1 cellular context compared by ENCODE assay signal in genomic region chr2:215920244-215921100, GRCh38.
A peak's percentile ranks its signal among the peaks of the same experiment; 100 is the strongest.
TF ChIP-seq lines count a peak whose summit lies in the region.

No MANE protein-coding gene starts in this region.

TF ChIP-seq in HepG2, 621 proteins besides CTCF, POLR2A, EP300 and RAD21 (continued from another document and continues in another):
- no peak for TF ChIP-seq ZSCAN22 (CRISPR knock-in tag; IDR thresholded peaks at IDR 0.05)
- TF ChIP-seq DRAP1 (CRISPR knock-in tag; IDR thresholded peaks at IDR 0.05) = peak; percentile 52; the same call in 1 of the 2 replicates
- TF ChIP-seq TAF1 (CRISPR knock-in tag; IDR thresholded peaks at IDR 0.05) = no peak
- no peak for TF ChIP-seq HOXA7 (CRISPR knock-in tag; IDR thresholded peaks at IDR 0.05)
- no peak for TF ChIP-seq NAIF1 (CRISPR knock-in tag; IDR thresholded peaks at IDR 0.05; ENCODE audit: borderline replicate concordance)
- no peak for TF ChIP-seq NFE2L2 (IDR thresholded peaks at IDR 0.05; ENCODE audit: low read length)
- TF ChIP-seq NR0B2 (CRISPR knock-in tag; IDR thresholded peaks at IDR 0.05) = no peak
- TF ChIP-seq ZNF724P (CRISPR knock-in tag; IDR thresholded peaks at IDR 0.05; ENCODE audit: borderline replicate concordance) = no peak
- TF ChIP-seq MAZ (IDR thresholded peaks at IDR 0.05; ENCODE audit: borderline replicate concordance, low read depth, low read length) = no peak
- TF ChIP-seq MAZ (CRISPR knock-in tag; IDR thresholded peaks at IDR 0.05; ENCODE audit: low read depth) = no peak
- no peak for TF ChIP-seq ZNF770 (CRISPR knock-in tag; IDR thresholded peaks at IDR 0.05)
- TF ChIP-seq ZNF713 (CRISPR knock-in tag; IDR thresholded peaks at IDR 0.05) = no peak
- TF ChIP-seq MNT (IDR thresholded peaks at IDR 0.05) = no peak
- no peak for TF ChIP-seq ZNF335 (CRISPR knock-in tag; IDR thresholded peaks at IDR 0.05)
- TF ChIP-seq SIN3B (IDR thresholded peaks at IDR 0.05; ENCODE audit: low read length) = peak; percentile 33; the same call in 1 of the 2 replicates
- TF ChIP-seq NR2F6 (IDR thresholded peaks at IDR 0.05) = no peak; the same call in 1 of the 2 replicates
- no peak for TF ChIP-seq NR2F6 (CRISPR knock-in tag; IDR thresholded peaks at IDR 0.05)
- no peak for TF ChIP-seq POLR2AphosphoS2 (IDR thresholded peaks at IDR 0.05; ENCODE audit: low read depth, low read length)
- TF ChIP-seq NFE2 (CRISPR knock-in tag; IDR thresholded peaks at IDR 0.05) = no peak
- peak; percentile 72; the same call in 1 of the 2 replicates for TF ChIP-seq GZF1 (CRISPR knock-in tag; IDR thresholded peaks at IDR 0.05)
- no peak for TF ChIP-seq MXI1 (IDR thresholded peaks at IDR 0.05; ENCODE audit: borderline replicate concordance, low read depth, low read length)
- TF ChIP-seq ZBTB40 (IDR thresholded peaks at IDR 0.05) = no peak
- no peak for TF ChIP-seq ZBTB40 (CRISPR knock-in tag; IDR thresholded peaks at IDR 0.05)
- no peak for TF ChIP-seq HINFP (CRISPR knock-in tag; IDR thresholded peaks at IDR 0.05; ENCODE audit: low read depth)
- TF ChIP-seq TRIM22 (IDR thresholded peaks at IDR 0.05) = no peak
- 0 out of 2 replicates have a peak, but pooled peaks have one; percentile 36 for TF ChIP-seq ZNF605 (CRISPR knock-in tag; IDR thresholded peaks at IDR 0.05)
- TF ChIP-seq JUN (CRISPR knock-in tag; IDR thresholded peaks at IDR 0.05) = no peak
- TF ChIP-seq SUZ12 (IDR thresholded peaks at IDR 0.05; ENCODE audit: low read depth, low read length) = no peak
- no peak for TF ChIP-seq ETV6 (CRISPR knock-in tag; conservative IDR thresholded peaks at IDR 0.05)
- TF ChIP-seq KIAA2018 (CRISPR knock-in tag; IDR thresholded peaks at IDR 0.05; ENCODE audit: borderline replicate concordance) = no peak
- no peak for TF ChIP-seq ZNF530 (CRISPR knock-in tag; IDR thresholded peaks at IDR 0.05; ENCODE audit: low read depth)
